In genomic region chr9:129111143-129111761, GRCh38 we compare ENCODE assay signal across 8 cellular contexts. TPM values are rescaled to one million over a fixed set of nuclear protein-coding genes. Genes with fewer than 3 reads are reported as not detected.
DNase-seq lines count a peak whose midpoint lies in the region; ATAC-seq, FAIRE-seq and TF ChIP-seq lines count a peak whose summit lies in the region.

Gene PTPA, plus strand, starts transcription at chr9:129111415. Its CDS starts 186 bp downstream, at chr9:129111601.

- H3K36me3 ChIP-seq in A673 (ENCODE audit: insufficient read depth, low read length, poor library complexity, severe bottlenecking) (no peaks in the 10 kb centered on the region), kidney (ENCODE audit: control insufficient read depth in 1 of 2, insufficient read depth in 2 of 2, low read length in 2 of 2) (peaks cover 0 to 5% of the 10 kb centered on the region in 2 donors)

- CTCF ChIA-PET in A673 (lab: Charles Lee), result interaction anchor here (0.6 to 0.7 kb wide), 3 partner anchors 194 to 862 kb away, joined by 3 to 4 read pairs (median 3); no protein-coding TSS in a partner anchor

- no peak for FAIRE-seq in kidney (lab: Jason Lieb, UNC)

- no TSS peak for BruUV-seq in A673 (replicated peaks; lab: Mats Ljungman, UMichigan)

- H3K27ac ChIP-seq in A673 (ENCODE audit: low read depth, low read length, poor library complexity, severe bottlenecking) (peak within 1 kb of the TSS; percentile 94), kidney (ENCODE audit: low read depth in 2 of 2, low read length in 2 of 2) (peak within 1 kb of the TSS; percentile 94 to 96)

- DNase-seq in A673 (ENCODE audit: low spot score) (peak; percentile 95), NCI-H345 (lab: John Stamatoyannopoulos, UW) (peak; percentile 93), kidney (peak; percentile 95)
- DNase-seq in central memory CD4-positive, alpha-beta T cell, result peak; percentile 84
- DNase-seq in stimulated activated CD4-positive, alpha-beta T cell treated with anti-CD3 and anti-CD28 coated beads, Interleukin-15, amount 100 ng/mL, for 48 hours (ENCODE audit: low read depth in 2 of 2), result peak; percentile 76 to 80

- H3K27me3 ChIP-seq in A673 (replicated peaks; ENCODE audit: insufficient read depth, low read depth, low read length, poor library complexity), result no peaks in the 10 kb centered on the region

- ATAC-seq in GM18867 (IDR thresholded peaks at IDR 0.05; ENCODE audit: unreplicated experiment) (peak; percentile 80), HG03103 (IDR thresholded peaks at IDR 0.05; ENCODE audit: low read depth, unreplicated experiment) (peak; percentile 68)
- ATAC-seq in activated CD4-positive, CD25-positive, alpha-beta regulatory T cell treated with anti-CD3 and anti-CD28 coated beads, Interleukin-2, amount 50 U/mL, for 24 hours, result peak; percentile 90 to 93

- TF ChIP-seq CTCF in A673 (conservative IDR thresholded peaks at IDR 0.05; ENCODE audit: low read depth, low read length) (no peak), kidney (IDR thresholded peaks at IDR 0.05; ENCODE audit: borderline replicate concordance, extremely low read depth, insufficient read depth) (no peak)

- intact Hi-C loops in A673 (cut with micrococcal nuclease; ENCODE audit: unreplicated experiment), result loop anchor here (2.0 kb wide), 2 partner anchors 16 to 30 kb away; partner anchors contain the start of gene DOLPP1
- intact Hi-C loops in kidney (cut with DNase I), result no loop called here

- peaks cover 11% of the 10 kb centered on the region for H3K4me1 ChIP-seq in A673 (ENCODE audit: insufficient read depth, low read length, poor library complexity, severe bottlenecking)
- H3K4me1 ChIP-seq in kidney (ENCODE audit: control insufficient read depth in 1 of 2, insufficient read depth in 1 of 2, low read depth in 1 of 2, low read length in 2 of 2), result peaks cover 10 to 19% of the 10 kb centered on the region in 2 donors

- peak within 1 kb of the TSS; percentile 77 to 93 for H3K9ac ChIP-seq in kidney (ENCODE audit: low read length in 2 of 2)

- H3K9me3 ChIP-seq in A673 (ENCODE audit: low read depth, low read length, poor library complexity, severe bottlenecking) (no peaks in the 10 kb centered on the region), kidney (ENCODE audit: control insufficient read depth in 1 of 2, low read length in 2 of 2) (no peaks in the 10 kb centered on the region)

- H3K4me3 ChIP-seq in A673 (ENCODE audit: low read depth, low read length, poor library complexity, severe bottlenecking) (peak within 1 kb of the TSS; percentile 88), kidney (ENCODE audit: low read length in 2 of 2) (peak within 1 kb of the TSS; percentile 85 to 87)

- POLR2A ChIA-PET in A673 (lab: Charles Lee; ENCODE audit: low non-redundant PET), result interaction anchor here (0.5 kb wide), 1 partner anchor 1210 kb away, joined by 14 read pairs; no protein-coding TSS in a partner anchor

RNA-seq across cellular contexts. Expression of gene PTPA, which starts in this region (rescaled TPM):
- total RNA-seq in A673 (2021) (153 and 157 TPM in 2 replicates), kidney (164 TPM)
- polyA plus RNA-seq in kidney (ENCODE audit: insufficient read depth, low read depth, low replicate concordance), result 161 TPM

Comparison
In these comparisons a context has a peak if more than half of its experiments do, and no peak if none do; other contexts are left out.
1. Peak in every context shown above with its lines: DNase-seq, ATAC-seq, H3K4me3 ChIP-seq and H3K27ac ChIP-seq.